Comparison of ENCODE assay signal across 16 cellular contexts in genomic region chr16:81326971-81327370, GRCh38.
"Had no signal": no experiment of that assay in that cellular context is flagged by ENCODE, and none has a peak within 500 bp of the region (broad histone marks: within the 10 kb centered on the region; RNA-seq: fewer than 3 reads in every experiment).

No MANE protein-coding gene starts in this region.

- H3K4me3 ChIP-seq: lung, mucosa of descending colon, smooth muscle cell, upper lobe of left lung had no signal

- H3K27ac Mint-ChIP-seq: activated CD4-positive, alpha-beta T cell treated with anti-CD3 and anti-CD28 coated beads, Interleukin-2, amount 10 ng/mL, durations not matched to agents 7 days and 5 days; activated naive CD8-positive, alpha-beta T cell treated with anti-CD3 and anti-CD28 coated beads, Interleukin-2, amount 10 ng/mL, durations not matched to agents 7 days and 5 days; activated T-helper 1 cell treated with anti-CD3 and anti-CD28 coated beads, Interleukin-12 subunit alpha, Interleukin-12 subunit beta, Interleukin-2, Interleukin-4 antibody, amounts not matched to agents 30 ng/mL and 10 ng/mL and 1 ng/mL, durations not matched to agents 14 hours and 24 hours and 36 hours; endodermal cell; naive thymus-derived CD8-positive, alpha-beta T cell; T-helper 17 cell had no signal

- H3K27me3 ChIP-seq: upper lobe of left lung had no signal

- H3K4me1 Mint-ChIP-seq: activated CD4-positive, alpha-beta T cell treated with anti-CD3 and anti-CD28 coated beads, Interleukin-2, amount 10 ng/mL, durations not matched to agents 7 days and 5 days; activated naive CD8-positive, alpha-beta T cell treated with anti-CD3 and anti-CD28 coated beads, Interleukin-2, amount 10 ng/mL, durations not matched to agents 7 days and 5 days had no signal

- ATAC-seq: naive thymus-derived CD8-positive, alpha-beta T cell; right cardiac atrium; T-helper 17 cell had no signal

- H3K27ac ChIP-seq: upper lobe of left lung had no signal

- H3K4me1 ChIP-seq: upper lobe of left lung had no signal

- H3K4me3 Mint-ChIP-seq: activated CD4-positive, alpha-beta T cell treated with anti-CD3 and anti-CD28 coated beads, Interleukin-2, amount 10 ng/mL, durations not matched to agents 7 days and 5 days; activated naive CD8-positive, alpha-beta T cell treated with anti-CD3 and anti-CD28 coated beads, Interleukin-2, amount 10 ng/mL, durations not matched to agents 7 days and 5 days; activated T-helper 1 cell treated with anti-CD3 and anti-CD28 coated beads, Interleukin-12 subunit alpha, Interleukin-12 subunit beta, Interleukin-2, Interleukin-4 antibody, amounts not matched to agents 30 ng/mL and 10 ng/mL and 1 ng/mL, durations not matched to agents 14 hours and 24 hours and 36 hours; endodermal cell; naive thymus-derived CD8-positive, alpha-beta T cell; T-helper 17 cell had no signal

- H3K9me3 ChIP-seq: mucosa of descending colon, upper lobe of left lung had no signal

- H3K9me3 Mint-ChIP-seq: activated CD4-positive, alpha-beta T cell treated with anti-CD3 and anti-CD28 coated beads, Interleukin-2, amount 10 ng/mL, durations not matched to agents 7 days and 5 days; activated naive CD8-positive, alpha-beta T cell treated with anti-CD3 and anti-CD28 coated beads, Interleukin-2, amount 10 ng/mL, durations not matched to agents 7 days and 5 days; activated T-helper 1 cell treated with anti-CD3 and anti-CD28 coated beads, Interleukin-12 subunit alpha, Interleukin-12 subunit beta, Interleukin-2, Interleukin-4 antibody, amounts not matched to agents 30 ng/mL and 10 ng/mL and 1 ng/mL, durations not matched to agents 14 hours and 24 hours and 36 hours; endodermal cell; naive thymus-derived CD8-positive, alpha-beta T cell had no signal

- H3K27me3 Mint-ChIP-seq: activated CD4-positive, alpha-beta T cell treated with anti-CD3 and anti-CD28 coated beads, Interleukin-2, amount 10 ng/mL, durations not matched to agents 7 days and 5 days; activated naive CD8-positive, alpha-beta T cell treated with anti-CD3 and anti-CD28 coated beads, Interleukin-2, amount 10 ng/mL, durations not matched to agents 7 days and 5 days; naive thymus-derived CD8-positive, alpha-beta T cell; T-helper 17 cell had no signal

- H3K36me3 ChIP-seq: upper lobe of left lung had no signal

- DNase-seq: activated CD4-positive, alpha-beta T cell treated with anti-CD3 and anti-CD28 coated beads, Interleukin-2, amount 10 ng/mL, durations not matched to agents 7 days and 5 days; activated CD8-positive, alpha-beta memory T cell treated with anti-CD3 and anti-CD28 coated beads for 24 hours; activated naive CD8-positive, alpha-beta T cell treated with anti-CD3 and anti-CD28 coated beads, Interleukin-2, amount 10 ng/mL, durations not matched to agents 7 days and 5 days; endodermal cell; foreskin fibroblast; mucosa of descending colon; naive thymus-derived CD8-positive, alpha-beta T cell; right cardiac atrium; stimulated activated CD4-positive, alpha-beta T cell treated with anti-CD3 and anti-CD28 coated beads, Interleukin-4, amount 100 ng/mL, for 4 hours; stimulated activated CD8-positive, alpha-beta memory T cell treated with anti-CD3 and anti-CD28 coated beads, Interleukin-4, amount 100 ng/mL, for 48 hours; stimulated activated naive CD4-positive, alpha-beta T cell treated with Interleukin-2 at 50 U/mL for 16 hours; T-helper 17 cell; upper lobe of left lung had no signal
